Comparison of ENCODE assay signal across 23 cellular contexts in the genomic region with DNA sequence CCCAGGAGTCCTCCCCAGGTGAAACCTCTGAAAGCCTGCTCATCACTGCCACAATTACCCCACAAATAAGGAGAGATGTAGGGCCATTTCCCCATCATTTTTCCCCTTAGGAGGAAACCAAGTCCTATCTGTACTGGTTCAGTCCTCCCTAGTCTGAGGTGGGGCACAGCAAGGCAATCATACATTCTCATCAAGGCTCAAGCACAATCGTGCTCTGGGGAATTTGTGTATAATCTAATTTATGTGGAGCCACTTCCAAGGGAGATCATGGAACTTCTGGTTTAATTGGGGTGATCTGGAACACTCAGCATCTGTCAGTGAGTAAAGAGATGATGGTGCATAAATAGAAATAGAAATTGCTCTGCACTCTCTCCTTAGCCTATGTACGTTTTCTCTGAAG.
DNase-seq lines count a peak whose midpoint lies in the region; ATAC-seq and TF ChIP-seq lines count a peak whose summit lies in the region.
"Had no signal": no experiment of that assay in that cellular context is flagged by ENCODE, and none has a peak within 500 bp of the region (broad histone marks: within the 10 kb centered on the region; RNA-seq: fewer than 3 reads in every experiment).

No MANE protein-coding gene starts in this region.

- ATAC-seq in SK-N-SH treated with all-trans-retinoic acid at 6 μM for 48 hours, result no peak
- ATAC-seq: A549 had no signal

- H3F3A ChIP-seq in SK-N-SH (replicated peaks; ENCODE audit: insufficient read depth) (no peaks in the 10 kb centered on the region), neural cell (ENCODE audit: insufficient read depth, low read length, poor library complexity, severe bottlenecking) (no peaks in the 10 kb centered on the region)

- H3K27ac ChIP-seq in SK-N-SH (ENCODE audit: low read depth in 2 of 2, low read length in 1 of 2), result no peak overlapping the region
- peak overlapping the region; percentile 8 for H3K27ac ChIP-seq in neural cell (ENCODE audit: low read length)
- H3K27ac ChIP-seq: 22Rv1, A549, BLaER1 had no signal

- TF ChIP-seq RAD21 in SK-N-SH (IDR thresholded peaks at IDR 0.05; ENCODE audit: low read length), result no peak
- no peak for TF ChIP-seq RAD21 in neural cell (conservative IDR thresholded peaks at IDR 0.05)

- TF ChIP-seq CTCF in SK-N-SH (IDR thresholded peaks at IDR 0.05) (no peak), BE2C (IDR thresholded peaks at IDR 0.05; ENCODE audit: low read depth, low read length) (no peak), neural cell (IDR thresholded peaks at IDR 0.05; ENCODE audit: poor library complexity, severe bottlenecking) (no peak)

- H3K4me2 ChIP-seq in SK-N-SH (no peak overlapping the region), neural cell (ENCODE audit: low read length) (no peak overlapping the region)
- H3K4me2 ChIP-seq: A549, BLaER1 had no signal

- in situ Hi-C loops in G401 (cut with HindIII; ENCODE audit: low sequenced_read_pairs), result no loop called here

- H2AFZ ChIP-seq in SK-N-SH (ENCODE audit: low read depth) (no peak overlapping the region), neural cell (ENCODE audit: low read depth, low read length) (no peak overlapping the region)

- H3K27me3 ChIP-seq in SK-N-SH (ENCODE audit: insufficient read depth) (no peaks in the 10 kb centered on the region), BE2C (no peaks in the 10 kb centered on the region), neural cell (ENCODE audit: insufficient read depth, low read depth, low read length) (no peaks in the 10 kb centered on the region)
- H3K27me3 ChIP-seq: BLaER1 had no signal

- H3K36me3 ChIP-seq in SK-N-SH (replicated peaks in 1 of 2; ENCODE audit: control insufficient read depth in 1 of 2, insufficient read depth in 2 of 2, low read length in 1 of 2), result no peaks in the 10 kb centered on the region
- H3K36me3 ChIP-seq in BE2C, result no peaks in the 10 kb centered on the region
- H3K36me3 ChIP-seq in neural cell (ENCODE audit: insufficient read depth, low read length), result no peaks in the 10 kb centered on the region
- H3K36me3 ChIP-seq: BLaER1 had no signal

- CTCF ChIA-PET in SK-N-SH (lab: Yijun Ruan, JAX), result no interaction called here

- H3K9ac ChIP-seq in SK-N-SH (no peak overlapping the region), neural cell (ENCODE audit: low read length) (no peak overlapping the region)
- H3K9ac ChIP-seq: BLaER1 had no signal

- H4K20me1 ChIP-seq in SK-N-SH (ENCODE audit: insufficient read depth) (no peaks in the 10 kb centered on the region), neural cell (ENCODE audit: insufficient read depth) (no peaks in the 10 kb centered on the region)
- H4K20me1 ChIP-seq: BLaER1 had no signal

- POLR2A ChIA-PET in SK-N-SH (lab: Yijun Ruan, JAX), result no interaction called here

- no peak for TF ChIP-seq EP300 in SK-N-SH (IDR thresholded peaks at IDR 0.05; ENCODE audit: borderline replicate concordance in 1 of 2, low read depth in 1 of 2, low read length in 1 of 2)
- TF ChIP-seq EP300 in neural cell (conservative IDR thresholded peaks at IDR 0.05; ENCODE audit: poor library complexity, severe bottlenecking), result no peak

- H3K9me3 ChIP-seq in SK-N-SH (no peaks in the 10 kb centered on the region), BE2C (no peaks in the 10 kb centered on the region; the same call in 1 of the 2 replicates), neural cell (ENCODE audit: low read length) (no peaks in the 10 kb centered on the region)
- H3K9me3 ChIP-seq: A549, BLaER1 had no signal

- H3K9me2 ChIP-seq in SK-N-SH (no peaks in the 10 kb centered on the region), neural cell (ENCODE audit: insufficient read depth, low read length) (no peaks in the 10 kb centered on the region)

- peaks cover 0 to 6% of the 10 kb centered on the region in 2 experiments; a peak in 1 of 4 replicates for H3K4me1 ChIP-seq in SK-N-SH (ENCODE audit: control insufficient read depth in 1 of 2, insufficient read depth in 2 of 2, low read depth in 1 of 2, low read length in 1 of 2)
- peaks cover 11% of the 10 kb centered on the region for H3K4me1 ChIP-seq in BE2C
- H3K4me1 ChIP-seq: A549, BLaER1 had no signal

- H3K79me2 ChIP-seq in SK-N-SH (ENCODE audit: insufficient read depth), result no peaks in the 10 kb centered on the region
- no peaks in the 10 kb centered on the region for H3K79me2 ChIP-seq in neural cell (replicated peaks; ENCODE audit: insufficient read depth, low read length)

- H3K4me3 ChIP-seq in SK-N-SH (ENCODE audit: low read depth in 2 of 2, low read length in 1 of 2) (no peak overlapping the region), BE2C (ENCODE audit: low read depth, low read length) (no peak overlapping the region), neural cell (ENCODE audit: low read length) (peak overlapping the region; percentile 26)
- H3K4me3 ChIP-seq: A549, BLaER1 had no signal

- 24% methylated on average over 2 of the region's 2 CpGs for WGBS in SK-N-SH (ENCODE audit: low lambda C conversion rate)

- no peak for DNase-seq in SK-N-SH
- peak; percentile 65 for DNase-seq in BE2C
- peak; percentile 25 for DNase-seq in NCI-H82 treated with DMSO at 0.1 percent for 48 hours (lab: John Stamatoyannopoulos, UW; ENCODE audit: unreplicated experiment)
- no peak for DNase-seq in G401 (ENCODE audit: low spot score)
- no peak for DNase-seq in NCI-H748 (lab: John Stamatoyannopoulos, UW; ENCODE audit: unreplicated experiment)
- DNase-seq: AML-193; C1 segment of cervical spinal cord; CD4-positive, alpha-beta memory T cell; CD4-positive, CD25-positive, alpha-beta regulatory T cell; CD8-positive, alpha-beta memory T cell; COR-L47; DMS 273 treated with DMSO at 0.1 percent for 48 hours; DMS153; DMS53; DMS79; DND-41; EL; GF-D8 had no signal

TF ChIP-seq in SK-N-SH, 30 proteins besides CTCF, POLR2A, EP300 and RAD21:
- TF ChIP-seq GATA2 (CRISPR knock-in tag; IDR thresholded peaks at IDR 0.05), result peak; percentile 35; the same call in 1 of the 2 replicates
- no peak for TF ChIP-seq POLR2AphosphoS5 (IDR thresholded peaks at IDR 0.05; ENCODE audit: low read depth, low read length)
TF ChIP-seq in SK-N-SH: peak in this region for 1.

TF ChIP-seq in SK-N-SH treated with all-trans-retinoic acid at 6 μM for 48 hours, 23 proteins besides CTCF, POLR2A, EP300 and RAD21 (continues in another document):
- TF ChIP-seq ZNF8 (CRISPR knock-in tag; IDR thresholded peaks at IDR 0.05) (no peak), TOX (CRISPR knock-in tag; IDR thresholded peaks at IDR 0.05; ENCODE audit: borderline replicate concordance) (no peak), TCF4 (CRISPR knock-in tag; IDR thresholded peaks at IDR 0.05; ENCODE audit: borderline replicate concordance) (no peak), ZNF565 (CRISPR knock-in tag; conservative IDR thresholded peaks at IDR 0.05; ENCODE audit: low read depth) (no peak), PATZ1 (CRISPR knock-in tag; IDR thresholded peaks at IDR 0.05; ENCODE audit: borderline replicate concordance) (no peak)

TF ChIP-seq in neural cell, 6 proteins besides CTCF, POLR2A, EP300 and RAD21:
- TF ChIP-seq TAF1 (IDR thresholded peaks at IDR 0.05; ENCODE audit: low read depth), result no peak
- TF ChIP-seq REST (IDR thresholded peaks at IDR 0.05; ENCODE audit: borderline replicate concordance), result no peak
- TF ChIP-seq SMC3 (conservative IDR thresholded peaks at IDR 0.05; ENCODE audit: poor library complexity), result no peak
- TF ChIP-seq POLR2AphosphoS5 (IDR thresholded peaks at IDR 0.05), result no peak
- no peak for TF ChIP-seq EZH2 (IDR thresholded peaks at IDR 0.05; ENCODE audit: borderline replicate concordance, insufficient read depth, low read length, poor library complexity, severe bottlenecking)
- no peak for TF ChIP-seq MXI1 (conservative IDR thresholded peaks at IDR 0.05; ENCODE audit: poor library complexity, severe bottlenecking)

Comparison
In these comparisons a context has a peak if more than half of its experiments do, and no peak if none do; other contexts are left out.
1. DNase-seq: peak in BE2C (single experiment) and NCI-H82 treated with DMSO at 0.1 percent for 48 hours (single experiment); none in SK-N-SH (single experiment), G401 (single experiment) and NCI-H748 (single experiment).